11 cellular contexts compared by ENCODE assay signal in the genomic region with DNA sequence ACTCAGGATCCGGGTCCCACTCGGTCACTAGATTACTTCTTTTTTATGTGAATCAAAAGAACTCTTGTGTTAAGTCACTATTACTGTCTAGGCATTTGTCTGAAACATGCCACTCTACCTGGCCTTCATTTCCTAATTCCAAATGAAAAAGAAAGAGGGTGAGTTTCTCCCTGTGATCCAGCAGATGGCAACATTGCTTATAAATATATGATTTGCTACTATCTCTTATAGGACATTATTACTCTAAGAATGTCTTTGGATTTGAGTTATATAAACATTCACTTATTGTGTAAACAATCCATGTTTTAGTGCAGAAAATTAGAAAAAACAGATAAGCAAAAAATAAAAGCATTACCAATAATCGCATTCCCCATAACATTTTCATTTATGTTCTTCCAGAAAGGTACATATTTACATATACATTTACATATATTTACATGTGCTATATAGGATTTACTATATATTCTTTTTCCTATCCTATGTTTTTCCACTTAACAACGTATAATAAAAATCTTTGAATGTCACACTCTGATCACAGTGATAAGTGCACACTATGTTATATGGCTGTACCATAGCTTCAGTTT.
DNase-seq lines count a peak whose midpoint lies in the region; ATAC-seq, FAIRE-seq and TF ChIP-seq lines count a peak whose summit lies in the region.
"Had no signal": no experiment of that assay in that cellular context is flagged by ENCODE, and none has a peak within 500 bp of the region (broad histone marks: within the 10 kb centered on the region; RNA-seq: fewer than 3 reads in every experiment).

No MANE protein-coding gene starts in this region.

- H3K9me3 ChIP-seq in body of pancreas: no peaks in the 10 kb centered on the region
- H3K9me3 ChIP-seq: SJSA1, vagina had no signal

- intact Hi-C loops in body of pancreas (cut with DNase I): no loop called here

- no peak for TF ChIP-seq POLR2A in body of pancreas (IDR thresholded peaks at IDR 0.05)

- WGBS in body of pancreas, 2 donors: 23 to 52% methylated on average over 4 of the region's 4 CpGs

- no peaks in the 10 kb centered on the region for H3K4me1 Mint-ChIP-seq in osteocyte (ENCODE audit: unreplicated experiment)
- H3K4me1 Mint-ChIP-seq: B cell had no signal

- no peaks in the 10 kb centered on the region for H3K36me3 Mint-ChIP-seq in osteocyte (ENCODE audit: unreplicated experiment)

- FAIRE-seq in frontal cortex (lab: Jason Lieb, UNC): no peak

- no peaks in the 10 kb centered on the region for H3K27me3 ChIP-seq in body of pancreas
- H3K27me3 ChIP-seq: SJSA1, vagina had no signal

- no peak overlapping the region for H3K4me3 ChIP-seq in body of pancreas
- H3K4me3 ChIP-seq: SJSA1, vagina had no signal

- H3K36me3 ChIP-seq in body of pancreas (replicated peaks in 1 of 2; ENCODE audit: insufficient read depth in 1 of 2, low read depth in 2 of 2): no peaks in the 10 kb centered on the region
- H3K36me3 ChIP-seq: vagina had no signal

- peak in 5 of 7 experiments; percentile 20 to 41 (median 34) for TF ChIP-seq CTCF in body of pancreas (IDR thresholded peaks at IDR 0.05)
- TF ChIP-seq CTCF in osteocyte (IDR thresholded peaks at IDR 0.05): peak; percentile 67

- DNase-seq in NCI-H1092 treated with DMSO at 0.1 percent for 48 hours (lab: John Stamatoyannopoulos, UW): peak; percentile 2
- DNase-seq in NCI-H1092 (lab: John Stamatoyannopoulos, UW): no peak
- DNase-seq in NAMALWA (ENCODE audit: low spot score): peak; percentile 42
- no peak for DNase-seq in body of pancreas
- DNase-seq in osteocyte (ENCODE audit: extremely low spot score, unreplicated experiment): no peak
- DNase-seq in frontal cortex (ENCODE audit: low spot score in 2 of 2): no peak
- DNase-seq in DMS153 treated with DMSO at 0.1 percent for 48 hours (lab: John Stamatoyannopoulos, UW; ENCODE audit: unreplicated experiment): no peak
- DNase-seq in activated CD4-positive, alpha-beta T cell treated with anti-CD3 and anti-CD28 coated beads, Interleukin-2, amount 50 U/mL, for 1 hour: no peak

- H3K27ac ChIP-seq in body of pancreas: no peak overlapping the region
- H3K27ac ChIP-seq: SJSA1, vagina had no signal

- no peak for ATAC-seq in body of pancreas

- no peaks in the 10 kb centered on the region for H3K9me3 Mint-ChIP-seq in osteocyte (ENCODE audit: unreplicated experiment)

- no peaks in the 10 kb centered on the region for H3K27me3 Mint-ChIP-seq in osteocyte (ENCODE audit: unreplicated experiment)

- no peak overlapping the region for H3K4me3 Mint-ChIP-seq in osteocyte (ENCODE audit: unreplicated experiment)
- H3K4me3 Mint-ChIP-seq: B cell had no signal

- no peaks in the 10 kb centered on the region for H3K4me1 ChIP-seq in body of pancreas
- H3K4me1 ChIP-seq: SJSA1, vagina had no signal

- no peak overlapping the region for H3K27ac Mint-ChIP-seq in osteocyte (ENCODE audit: unreplicated experiment)
- H3K27ac Mint-ChIP-seq: B cell had no signal

Comparison
In these comparisons a context has a peak if more than half of its experiments do, and no peak if none do; other contexts are left out.
1. DNase-seq: peak in NCI-H1092 treated with DMSO at 0.1 percent for 48 hours (single experiment) and NAMALWA (single experiment); none in NCI-H1092 (single experiment), body of pancreas (0 of 4), osteocyte (single experiment), frontal cortex (0 of 2), DMS153 treated with DMSO at 0.1 percent for 48 hours (single experiment) and activated CD4-positive, alpha-beta T cell treated with anti-CD3 and anti-CD28 coated beads, Interleukin-2, amount 50 U/mL, for 1 hour (single experiment).